ENCODE assay signal across 13 cellular contexts in genomic region chr11:125995313-125995712, GRCh38. TPM values are rescaled to one million over a fixed set of nuclear protein-coding genes. Genes with fewer than 3 reads are reported as not detected.
A peak's percentile ranks its signal among the peaks of the same experiment; 100 is the strongest.
DNase-seq lines count a peak whose midpoint lies in the region; ATAC-seq, FAIRE-seq and TF ChIP-seq lines count a peak whose summit lies in the region.
"Had no signal": no experiment of that assay in that cellular context is flagged by ENCODE, and none has a peak within 500 bp of the region (broad histone marks: within the 10 kb centered on the region; RNA-seq: fewer than 3 reads in every experiment).

No MANE protein-coding gene starts in this region.

- no peak for TF ChIP-seq POLR2A in GM12878 (IDR thresholded peaks at IDR 0.05; ENCODE audit: low read depth, low read length)

- RAD21 ChIA-PET in GM12878 (lab: Charles Lee; ENCODE audit: unreplicated experiment) = interaction anchor here (0.6 to 2.3 kb wide), 2 partner anchors 23 to 198 kb away, joined by 4 to 6 read pairs; no protein-coding TSS in a partner anchor

- TF ChIP-seq RAD21 in GM12878 (IDR thresholded peaks at IDR 0.05; ENCODE audit: insufficient read depth, low read depth, low read length) = no peak

- H3K79me2 ChIP-seq in GM12878 (ENCODE audit: control insufficient read depth, insufficient read depth, low read length) = no peaks in the 10 kb centered on the region
- H3K79me2 ChIP-seq: parathyroid adenoma had no signal

- H3K4me1 ChIP-seq in GM12878 (ENCODE audit: control insufficient read depth, insufficient read depth, low read length) = peaks cover 8% of the 10 kb centered on the region
- H3K4me1 ChIP-seq: parathyroid adenoma had no signal

- H3K36me3 ChIP-seq in GM12878 (ENCODE audit: control insufficient read depth in 2 of 2, insufficient read depth in 2 of 2, low read length in 1 of 2) = no peaks in the 10 kb centered on the region

- CTCF ChIA-PET in GM12878 (lab: Yijun Ruan, JAX) (interaction anchor here (1.1 kb wide), 1 partner anchor 197 kb away, joined by 3 read pairs; no protein-coding TSS in a partner anchor), HEK293T (lab: Yijun Ruan, JAX) (no interaction called here)

- H3K9ac ChIP-seq in GM12878 (ENCODE audit: control insufficient read depth, insufficient read depth, low read length) = no peak overlapping the region
- H3K9ac ChIP-seq: parathyroid adenoma had no signal

- peak; percentile 98 for ATAC-seq in HG02852 (IDR thresholded peaks at IDR 0.05; ENCODE audit: unreplicated experiment)
- ATAC-seq in GM12878 = peak; percentile 99
- no peak for ATAC-seq in GM19452 (IDR thresholded peaks at IDR 0.05; ENCODE audit: unreplicated experiment)

- TF ChIP-seq CTCF in GM12878 (IDR thresholded peaks at IDR 0.05 in 2 of 3, conservative IDR thresholded peaks at IDR 0.05 in 1 of 3; ENCODE audit: control insufficient read depth in 2 of 3, extremely low read depth in 1 of 3, insufficient read depth in 1 of 3, low read depth in 3 of 3, low read length in 3 of 3) = no peak

- DNase-seq in activated CD4-positive, alpha-beta T cell treated with anti-CD3 and anti-CD28 coated beads, Interleukin-2, amount 50 U/mL, for 48 hours = peak; percentile 69 to 77
- DNase-seq in activated CD4-positive, alpha-beta T cell treated with anti-CD3 and anti-CD28 coated beads, Interleukin-2, amount 50 U/mL, for 1 hour = no peak
- DNase-seq in GM12878 (ENCODE audit: low read depth, low spot score) (no peak), GDM1 (lab: John Stamatoyannopoulos, UW) (no peak), HEK293T (ENCODE audit: extremely low spot score) (no peak)
- DNase-seq in stimulated activated CD8-positive, alpha-beta memory T cell treated with anti-CD3 and anti-CD28 coated beads, Interleukin-7, amount 100 ng/mL, for 24 hours (ENCODE audit: low read depth) = peak; percentile 4
- DNase-seq: NCI-H1436 treated with DMSO at 0.1 percent for 48 hours, SHP77 had no signal

- TF ChIP-seq EP300 in GM12878 (IDR thresholded peaks at IDR 0.05; ENCODE audit: borderline replicate concordance in 1 of 2, control insufficient read depth in 1 of 2, low read depth in 2 of 2, low read length in 2 of 2) = no peak

- peak overlapping the region; percentile 1; the same call in 1 of the 2 replicates for H3K4me3 ChIP-seq in GM12878

- peak overlapping the region; percentile 15; the same call in 1 of the 2 replicates for H2AFZ ChIP-seq in GM12878 (ENCODE audit: control insufficient read depth, low read depth, low read length)
- H2AFZ ChIP-seq: parathyroid adenoma had no signal

- no peaks in the 10 kb centered on the region for H4K20me1 ChIP-seq in GM12878 (ENCODE audit: control insufficient read depth, insufficient read depth)

- under 1% methylated on average over 5 of the region's 5 CpGs for WGBS in GM12878 (ENCODE audit: insufficient coverage, insufficient replicate concordance, low lambda C conversion rate, missing lambda C conversion rate)

- no TSS peak for BruUV-seq in GM12878 (replicated peaks; lab: Mats Ljungman, UMichigan)

- no peaks in the 10 kb centered on the region for H3K9me3 ChIP-seq in GM12878 (replicated peaks; ENCODE audit: control insufficient read depth, insufficient read depth, low read length)

- SMC1A ChIA-PET in GM12878 (lab: Charles Lee; ENCODE audit: uncharacterized antibody, unreplicated experiment) = interaction anchor here (1.1 to 3.7 kb wide), 4 partner anchors 8 to 13 kb away, joined by 3 to 31 read pairs (median 3); no protein-coding TSS in a partner anchor

- no peaks in the 10 kb centered on the region for H3K27me3 ChIP-seq in GM12878 (replicated peaks in 1 of 2; ENCODE audit: control insufficient read depth in 2 of 2, insufficient read depth in 2 of 2, low read length in 1 of 2)

- in situ Hi-C loops in GM12878 (cut with MboI) = no loop called here

- POLR2A ChIA-PET in GM12878 (lab: Charles Lee) = interaction anchor here (0.9 kb wide), 1 partner anchor 10 kb away, joined by 3 read pairs; no protein-coding TSS in a partner anchor
- POLR2A ChIA-PET in HEK293T (lab: Yijun Ruan, JAX) = no interaction called here

- 0 out of 2 replicates have a peak overlapping the region, but pooled peaks have one; percentile 14 for H3K27ac ChIP-seq in GM12878 (ENCODE audit: control insufficient read depth, insufficient read depth)
- H3K27ac ChIP-seq: parathyroid adenoma had no signal

- peak overlapping the region; percentile 34; the same call in 1 of the 2 replicates for H3K4me2 ChIP-seq in GM12878 (ENCODE audit: control insufficient read depth, insufficient read depth)

- FAIRE-seq in GM12878 (lab: Jason Lieb, UNC) = no peak
- FAIRE-seq: keratinocyte had no signal

- intact Hi-C loops in GM12878 (cut with micrococcal nuclease; ENCODE audit: unreplicated experiment) = no loop called here

TF ChIP-seq in GM12878, 131 proteins besides CTCF, POLR2A, EP300 and RAD21 (continues in another document):
- TF ChIP-seq FOS (IDR thresholded peaks at IDR 0.05; ENCODE audit: borderline replicate concordance, extremely low read depth, insufficient read length) = no peak
- peak; percentile 58; the same call in 1 of the 2 replicates for TF ChIP-seq ATF2 (IDR thresholded peaks at IDR 0.05; ENCODE audit: low read length)
- no peak for TF ChIP-seq POLR2AphosphoS2 (IDR thresholded peaks at IDR 0.05; ENCODE audit: low read depth, low read length)
- TF ChIP-seq JUND (IDR thresholded peaks at IDR 0.05; ENCODE audit: low read depth, low read length) = no peak
- peak; percentile 66 for TF ChIP-seq TCF12 (IDR thresholded peaks at IDR 0.05; ENCODE audit: low read depth, low read length)

TF ChIP-seq in HEK293T, 16 proteins besides CTCF, POLR2A, EP300 and RAD21:
- TF ChIP-seq BHLHE40 (IDR thresholded peaks at IDR 0.05; ENCODE audit: borderline replicate concordance) (no peak), FOXM1 (IDR thresholded peaks at IDR 0.05; ENCODE audit: borderline replicate concordance) (no peak), NFRKB (IDR thresholded peaks at IDR 0.05) (no peak), ELF4 (IDR thresholded peaks at IDR 0.05) (no peak), LEF1 (IDR thresholded peaks at IDR 0.05; ENCODE audit: borderline replicate concordance) (no peak), SP1 (IDR thresholded peaks at IDR 0.05) (no peak), TARDBP (IDR thresholded peaks at IDR 0.05) (no peak), ZNF384 (IDR thresholded peaks at IDR 0.05) (no peak), HDGF (IDR thresholded peaks at IDR 0.05; ENCODE audit: borderline replicate concordance) (no peak), PKNOX1 (IDR thresholded peaks at IDR 0.05) (no peak), L3MBTL2 (conservative IDR thresholded peaks at IDR 0.05) (no peak), CTBP1 (IDR thresholded peaks at IDR 0.05; ENCODE audit: borderline replicate concordance) (no peak), FOXA1 (IDR thresholded peaks at IDR 0.05) (no peak), SUZ12 (IDR thresholded peaks at IDR 0.05) (no peak), ARNT (IDR thresholded peaks at IDR 0.05) (no peak), FOXK2 (IDR thresholded peaks at IDR 0.05) (no peak)

RNA-seq across cellular contexts. Expression of gene VSIG10L2, which starts 49.5 kb away (rescaled TPM):
- total RNA-seq in GM12878 (2013; cell fraction: nucleolus; rRNA removed) = not detected in 2 replicates
- total RNA-seq in GM12878 (2014; rRNA removed) (not detected in 2 replicates), GM12878 (2014; rRNA removed; fragmentation: Illumina TruSeq; extraction: Trizol) (not detected in 2 replicates), GM12878 (2021) (not detected in 2 replicates)
- polyA plus RNA-seq in GM12878 (2011; ENCODE audit: low read depth) = not detected
- polyA plus RNA-seq in GM12878 (2011; rRNA removed) (not detected in 2 replicates), GM12878 (2014; fragmentation: Illumina TruSeq; extraction: Trizol) (not detected in 2 replicates), GM12878 (2014; fragmentation: Nextera tagmentation; extraction: Ambion mirVana) (under 1 TPM in 1 of 2 experiments, not detected in 1; 0.02 TPM), GM12878 (2014; rRNA removed) (not detected in 2 replicates), GM12878 (2016; fragmentation: Nextera tagmentation; extraction: Ambion mirVana) (not detected)
- not detected in 2 replicates for polyA plus RNA-seq in GM12878 (2011; cell fraction: cytosol; rRNA removed)
- not detected in 2 replicates for polyA plus RNA-seq in GM12878 (2011; cell fraction: nucleus; rRNA removed)
- polyA plus RNA-seq in GM12878 (2012) = not detected in 2 replicates
- not detected in 2 replicates for polyA minus RNA-seq in GM12878 (2011; rRNA and poly(A)+ RNA removed)
- not detected in 2 replicates for polyA minus RNA-seq in GM12878 (2011; cell fraction: cytosol; rRNA and poly(A)+ RNA removed)
- not detected in 2 replicates for polyA minus RNA-seq in GM12878 (2011; cell fraction: nucleus; rRNA and poly(A)+ RNA removed)
- total RNA-seq: subcutaneous adipose tissue had no signal

Comparison
In these comparisons a context has a peak if more than half of its experiments do, and no peak if none do; other contexts are left out.
1. DNase-seq: peak in activated CD4-positive, alpha-beta T cell treated with anti-CD3 and anti-CD28 coated beads, Interleukin-2, amount 50 U/mL, for 48 hours (2 of 2) and stimulated activated CD8-positive, alpha-beta memory T cell treated with anti-CD3 and anti-CD28 coated beads, Interleukin-7, amount 100 ng/mL, for 24 hours (single experiment); none in activated CD4-positive, alpha-beta T cell treated with anti-CD3 and anti-CD28 coated beads, Interleukin-2, amount 50 U/mL, for 1 hour (single experiment), GM12878 (single experiment), GDM1 (single experiment) and HEK293T (single experiment).